In genomic region chr15:80234883-80235282, GRCh38 we compare ENCODE assay signal across 8 cellular contexts. TPM values are rescaled to one million over a fixed set of nuclear protein-coding genes. Genes with fewer than 3 reads are reported as not detected.
DNase-seq lines count a peak whose midpoint lies in the region; ATAC-seq and TF ChIP-seq lines count a peak whose summit lies in the region.

No MANE protein-coding gene starts in this region.

- H3K36me3 Mint-ChIP-seq in GM23338 (ENCODE audit: low read depth) (no peaks in the 10 kb centered on the region), nephron progenitor cell (ENCODE audit: low read depth) (no peaks in the 10 kb centered on the region)
- peaks cover 1% of the 10 kb centered on the region for H3K36me3 Mint-ChIP-seq in central memory CD8-positive, alpha-beta T cell (ENCODE audit: insufficient read depth)

- no peak overlapping the region for H3K4me2 ChIP-seq in GM23338

- no peak overlapping the region for H3K4me3 Mint-ChIP-seq in GM23338
- H3K4me3 Mint-ChIP-seq in central memory CD8-positive, alpha-beta T cell, result no peak overlapping the region
- no peak overlapping the region for H3K4me3 Mint-ChIP-seq in nephron progenitor cell

- ATAC-seq in GM23338, result peak; percentile 91
- no peak for ATAC-seq in central memory CD8-positive, alpha-beta T cell (replicated peaks; ENCODE audit: extremely low read depth, poor library complexity, severe bottlenecking)
- no peak for ATAC-seq in HG03139 (IDR thresholded peaks at IDR 0.05; ENCODE audit: unreplicated experiment)
- ATAC-seq in HG03175 (IDR thresholded peaks at IDR 0.05; ENCODE audit: unreplicated experiment), result no peak

- DNase-seq in BE2C (peak; percentile 55), GM23338 (ENCODE audit: low spot score) (peak; percentile 73), T follicular helper cell (ENCODE audit: low read depth) (peak; percentile 12), nephron progenitor cell (peak; percentile 39), nucleus accumbens (lab: John Stamatoyannopoulos, UW) (no peak)
- DNase-seq in central memory CD8-positive, alpha-beta T cell (ENCODE audit: low spot score in 2 of 2), result peak; percentile 17 to 19

- no peaks in the 10 kb centered on the region for H3F3A ChIP-seq in GM23338 (replicated peaks; ENCODE audit: low read depth)

- H3K27ac Mint-ChIP-seq in GM23338, result no peak overlapping the region
- H3K27ac Mint-ChIP-seq in central memory CD8-positive, alpha-beta T cell (ENCODE audit: low read depth), result no peak overlapping the region
- no peak overlapping the region for H3K27ac Mint-ChIP-seq in nephron progenitor cell

- H3K36me3 ChIP-seq in BE2C (no peaks in the 10 kb centered on the region), GM23338 (ENCODE audit: insufficient read depth) (no peaks in the 10 kb centered on the region)

- H3K4me1 ChIP-seq in BE2C (no peaks in the 10 kb centered on the region), GM23338 (ENCODE audit: insufficient read depth) (peaks cover 4% of the 10 kb centered on the region; the same call in 1 of the 2 replicates)

- H3K9me3 Mint-ChIP-seq in GM23338 (no peaks in the 10 kb centered on the region), nephron progenitor cell (no peaks in the 10 kb centered on the region)
- H3K9me3 Mint-ChIP-seq in central memory CD8-positive, alpha-beta T cell, result no peaks in the 10 kb centered on the region

- no peaks in the 10 kb centered on the region for H4K20me1 ChIP-seq in GM23338 (replicated peaks; ENCODE audit: insufficient read depth)

- H3K27me3 Mint-ChIP-seq in GM23338 (ENCODE audit: insufficient read depth, low read depth, poor library complexity) (peaks cover 9% of the 10 kb centered on the region), nephron progenitor cell (ENCODE audit: low read depth, poor library complexity) (peaks cover 25% of the 10 kb centered on the region)
- peaks cover 81% of the 10 kb centered on the region for H3K27me3 Mint-ChIP-seq in central memory CD8-positive, alpha-beta T cell

- H3K9me2 ChIP-seq in GM23338 (ENCODE audit: insufficient read depth), result no peaks in the 10 kb centered on the region

- no peak overlapping the region for H3K27ac ChIP-seq in GM23338 (ENCODE audit: low read depth)

- peak; percentile 65 for TF ChIP-seq CTCF in BE2C (IDR thresholded peaks at IDR 0.05; ENCODE audit: low read depth, low read length)
- TF ChIP-seq CTCF in GM23338 (conservative IDR thresholded peaks at IDR 0.05; ENCODE audit: low read depth in 2 of 2), result peak; percentile 78 to 79
- peak; percentile 38 for TF ChIP-seq CTCF in nephron progenitor cell (IDR thresholded peaks at IDR 0.05)

- peaks cover 8% of the 10 kb centered on the region for H3K4me1 Mint-ChIP-seq in GM23338
- H3K4me1 Mint-ChIP-seq in central memory CD8-positive, alpha-beta T cell, result no peaks in the 10 kb centered on the region
- peaks cover 35% of the 10 kb centered on the region for H3K4me1 Mint-ChIP-seq in nephron progenitor cell

- no peaks in the 10 kb centered on the region for H3K79me2 ChIP-seq in GM23338 (replicated peaks; ENCODE audit: insufficient read depth)

- H2AFZ ChIP-seq in GM23338, result peak overlapping the region; percentile 85

- H3K27me3 ChIP-seq in BE2C, result peaks cover 17% of the 10 kb centered on the region
- H3K27me3 ChIP-seq in GM23338 (ENCODE audit: insufficient read depth), result no peaks in the 10 kb centered on the region

- H3K4me3 ChIP-seq in BE2C (ENCODE audit: low read depth, low read length), result no peak overlapping the region
- no peak overlapping the region for H3K4me3 ChIP-seq in GM23338

- no peaks in the 10 kb centered on the region for H3K9me3 ChIP-seq in BE2C

TF ChIP-seq in GM23338, 12 proteins besides CTCF, POLR2A, EP300 and RAD21:
- TF ChIP-seq STAT1 (IDR thresholded peaks at IDR 0.05; ENCODE audit: unreplicated experiment), result no peak
- TF ChIP-seq, protein P1, sequence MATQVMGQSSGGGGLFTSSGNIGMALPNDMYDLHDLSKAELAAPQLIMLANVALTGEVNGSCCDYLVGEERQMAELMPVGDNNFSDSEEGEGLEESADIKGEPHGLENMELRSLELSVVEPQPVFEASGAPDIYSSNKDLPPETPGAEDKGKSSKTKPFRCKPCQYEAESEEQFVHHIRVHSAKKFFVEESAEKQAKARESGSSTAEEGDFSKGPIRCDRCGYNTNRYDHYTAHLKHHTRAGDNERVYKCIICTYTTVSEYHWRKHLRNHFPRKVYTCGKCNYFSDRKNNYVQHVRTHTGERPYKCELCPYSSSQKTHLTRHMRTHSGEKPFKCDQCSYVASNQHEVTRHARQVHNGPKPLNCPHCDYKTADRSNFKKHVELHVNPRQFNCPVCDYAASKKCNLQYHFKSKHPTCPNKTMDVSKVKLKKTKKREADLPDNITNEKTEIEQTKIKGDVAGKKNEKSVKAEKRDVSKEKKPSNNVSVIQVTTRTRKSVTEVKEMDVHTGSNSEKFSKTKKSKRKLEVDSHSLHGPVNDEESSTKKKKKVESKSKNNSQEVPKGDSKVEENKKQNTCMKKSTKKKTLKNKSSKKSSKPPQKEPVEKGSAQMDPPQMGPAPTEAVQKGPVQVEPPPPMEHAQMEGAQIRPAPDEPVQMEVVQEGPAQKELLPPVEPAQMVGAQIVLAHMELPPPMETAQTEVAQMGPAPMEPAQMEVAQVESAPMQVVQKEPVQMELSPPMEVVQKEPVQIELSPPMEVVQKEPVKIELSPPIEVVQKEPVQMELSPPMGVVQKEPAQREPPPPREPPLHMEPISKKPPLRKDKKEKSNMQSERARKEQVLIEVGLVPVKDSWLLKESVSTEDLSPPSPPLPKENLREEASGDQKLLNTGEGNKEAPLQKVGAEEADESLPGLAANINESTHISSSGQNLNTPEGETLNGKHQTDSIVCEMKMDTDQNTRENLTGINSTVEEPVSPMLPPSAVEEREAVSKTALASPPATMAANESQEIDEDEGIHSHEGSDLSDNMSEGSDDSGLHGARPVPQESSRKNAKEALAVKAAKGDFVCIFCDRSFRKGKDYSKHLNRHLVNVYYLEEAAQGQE (IDR thresholded peaks at IDR 0.05; ENCODE audit: unreplicated experiment), result no peak

RNA-seq across cellular contexts. Expression of gene CTXND1, which starts 17.1 kb away (rescaled TPM):
- 0.17 TPM for polyA plus RNA-seq in BE2C (2012; ENCODE audit: insufficient read depth, insufficient read length, low read depth)
- not detected in 2 replicates for total RNA-seq in GM23338 (2014; rRNA removed; shearing (Covaris generic))
- polyA plus RNA-seq in GM23338 (2016; fragmentation: Nextera tagmentation; extraction: Ambion mirVana), result 0.05 TPM in 1 of 2 replicates, not detected in the other

Comparison
In these comparisons a context has a peak if more than half of its experiments do, and no peak if none do; other contexts are left out.
1. DNase-seq: peak in BE2C (single experiment), GM23338 (single experiment), T follicular helper cell (single experiment), central memory CD8-positive, alpha-beta T cell (2 of 2) and nephron progenitor cell (single experiment); none in nucleus accumbens (0 of 56).
2. Peak in every context shown above with its lines, with median percentiles within 50 percentile points of each other: CTCF ChIP-seq.